8 cellular contexts compared by ENCODE assay signal in genomic region chr16:69565611-69566436, GRCh38. TPM values are rescaled to one million over a fixed set of nuclear protein-coding genes. Genes with fewer than 3 reads are reported as not detected.
DNase-seq lines count a peak whose midpoint lies in the region; ATAC-seq and TF ChIP-seq lines count a peak whose summit lies in the region.

NFAT5 (plus strand) TSS chr16:69565966; CDS start chr16:69566302, 336 bp downstream.

- no peaks in the 10 kb centered on the region for H3K9me3 ChIP-seq in right lobe of liver

- H3K4me3 ChIP-seq in AG09309 (ENCODE audit: control insufficient read depth, low read depth, low read length) (peak within 1 kb of the TSS; percentile 95), right lobe of liver (peak within 1 kb of the TSS; percentile 89 to 91 (median 90))

- 0% methylated on average over 16 of the region's 84 CpGs for WGBS in right lobe of liver (ENCODE audit: insufficient coverage, low coverage, low lambda C conversion rate, missing lambda C conversion rate)

- peak within 1 kb of the TSS; percentile 94 for H3K27ac Mint-ChIP-seq in activated CD4-positive, alpha-beta memory T cell treated with anti-CD3 and anti-CD28 coated beads for 36 hours

- ATAC-seq in HG03565 (IDR thresholded peaks at IDR 0.05; ENCODE audit: unreplicated experiment) (peak; percentile 34), right lobe of liver (peak; percentile 89 to 95 (median 90))

- H3K36me3 ChIP-seq in right lobe of liver, result peaks cover 0 to 2% (median 0%) of the 10 kb centered on the region in 4 donors

- peaks cover 20% of the 10 kb centered on the region for H3K36me3 Mint-ChIP-seq in activated CD4-positive, alpha-beta memory T cell treated with anti-CD3 and anti-CD28 coated beads for 36 hours

- intact Hi-C loops in activated CD4-positive, alpha-beta memory T cell treated with anti-CD3 and anti-CD28 coated beads for 36 hours (cut with micrococcal nuclease), result loop anchor here (2.0 to 10.0 kb wide), 4 partner anchors 121 to 811 kb away; partner anchors contain the start of genes COG8, NIP7 and NOB1
- intact Hi-C loops in right lobe of liver (cut with DNase I), result no loop called here

- H3K27me3 ChIP-seq in right lobe of liver, result no peaks in the 10 kb centered on the region

- CTCF ChIA-PET in activated CD4-positive, alpha-beta memory T cell treated with anti-CD3 and anti-CD28 coated beads for 36 hours (lab: Charles Lee), result interaction anchor here (1.2 to 3.4 kb wide), 4 partner anchors 101 to 170 kb away, joined by 3 to 23 read pairs (median 14); partner anchors contain the start of gene CYB5B

- TF ChIP-seq POLR2A in GM19099 (IDR thresholded peaks at IDR 0.05; ENCODE audit: extremely low read depth, insufficient read length, low read depth), result peak; percentile 82
- TF ChIP-seq POLR2A in right lobe of liver (IDR thresholded peaks at IDR 0.05), result peak; percentile 85

- H3K9me3 Mint-ChIP-seq in activated CD4-positive, alpha-beta memory T cell treated with anti-CD3 and anti-CD28 coated beads for 36 hours, result no peaks in the 10 kb centered on the region

- peak; percentile 23 for DNase-seq in AG09309 (ENCODE audit: low read depth)
- DNase-seq in NCI-H748 treated with DMSO at 0.1 percent for 48 hours (lab: John Stamatoyannopoulos, UW), result peak; percentile 38
- DNase-seq in activated CD4-positive, alpha-beta memory T cell treated with anti-CD3 and anti-CD28 coated beads for 36 hours, result peak; percentile 92
- DNase-seq in dermis microvascular lymphatic vessel endothelial cell (ENCODE audit: low read depth in 2 of 2), result peak; percentile 64 to 93
- DNase-seq in right lobe of liver, result peak; percentile 91 to 93 (median 92)
- DNase-seq in stimulated activated CD4-positive, alpha-beta T cell treated with anti-CD3 and anti-CD28 coated beads, Interleukin-4, amount 100 ng/mL, for 24 hours, result peak; percentile 87

- no peaks in the 10 kb centered on the region for H3K27me3 Mint-ChIP-seq in activated CD4-positive, alpha-beta memory T cell treated with anti-CD3 and anti-CD28 coated beads for 36 hours

- POLR2A ChIA-PET in activated CD4-positive, alpha-beta memory T cell treated with anti-CD3 and anti-CD28 coated beads for 36 hours (lab: Charles Lee), result interaction anchor here (0.7 to 1.7 kb wide), 5 partner anchors 35 to 227 kb away, joined by 3 to 10 read pairs (median 4); partner anchors contain the start of gene CYB5B

- no peak for TF ChIP-seq CTCF in AG09309 (IDR thresholded peaks at IDR 0.05; ENCODE audit: control insufficient read depth, insufficient read depth, low read depth, low read length, missing control alignments)
- no peak for TF ChIP-seq CTCF in right lobe of liver (IDR thresholded peaks at IDR 0.05)

- peaks cover 45% of the 10 kb centered on the region for H3K4me1 Mint-ChIP-seq in activated CD4-positive, alpha-beta memory T cell treated with anti-CD3 and anti-CD28 coated beads for 36 hours (ENCODE audit: low read depth)

- H3K27ac ChIP-seq in right lobe of liver, result peak within 1 kb of the TSS; percentile 94 to 96 (median 95)

- H3K4me3 Mint-ChIP-seq in activated CD4-positive, alpha-beta memory T cell treated with anti-CD3 and anti-CD28 coated beads for 36 hours, result peak within 1 kb of the TSS; percentile 96

- H3K4me1 ChIP-seq in right lobe of liver, result peaks cover 0 to 26% (median 3%) of the 10 kb centered on the region in 4 donors

RNA-seq across cellular contexts. Expression of gene NFAT5, which starts in this region (rescaled TPM):
- 10 to 100 TPM; 28.2 to 32.7 TPM for total RNA-seq in activated CD4-positive, alpha-beta memory T cell treated with anti-CD3 and anti-CD28 coated beads for 36 hours
- total RNA-seq in dermis microvascular lymphatic vessel endothelial cell (22.1 and 42.5 TPM in 2 replicates), right lobe of liver (10 to 100 TPM; 10.3 to 19.6 (median 14.8) TPM)

Comparison
In these comparisons a context has a peak if more than half of its experiments do, and no peak if none do; other contexts are left out.
1. Peak in every context shown above with its lines: DNase-seq, ATAC-seq, H3K4me3 ChIP-seq and H3K27ac ChIP-seq.
2. DNase-seq: peak in every context shown above with its lines; median percentile 92 in activated CD4-positive, alpha-beta memory T cell treated with anti-CD3 and anti-CD28 coated beads for 36 hours; 92 in right lobe of liver; 87 in stimulated activated CD4-positive, alpha-beta T cell treated with anti-CD3 and anti-CD28 coated beads, Interleukin-4, amount 100 ng/mL, for 24 hours; 78 in dermis microvascular lymphatic vessel endothelial cell; 38 in NCI-H748 treated with DMSO at 0.1 percent for 48 hours; 23 in AG09309.